14 cellular contexts compared by ENCODE assay signal in genomic region chr20:32238483-32239425, GRCh38.
"Had no signal": no experiment of that assay in that cellular context is flagged by ENCODE, and none has a peak within 500 bp of the region (broad histone marks: within the 10 kb centered on the region; RNA-seq: fewer than 3 reads in every experiment).

No MANE protein-coding gene starts in this region.

- H3K27me3 ChIP-seq: cardiac muscle cell, gastroesophageal sphincter, pancreas had no signal

- H3K36me3 ChIP-seq: cardiac muscle cell had no signal

- FAIRE-seq: colon, keratinocyte, pancreas, urothelium cell line had no signal

- H3K4me1 ChIP-seq: gastroesophageal sphincter had no signal

- ATAC-seq: activated T-cell treated with anti-CD3 and anti-CD28 coated beads, Interleukin-2, amount 50 U/mL, for 72 hours; gastroesophageal sphincter; pancreas; stimulated activated naive CD8-positive, alpha-beta T cell treated with anti-CD3 and anti-CD28 coated beads, Interleukin-15, amount 100 ng/mL, for 72 hours had no signal

- H3K27ac ChIP-seq: cardiac muscle cell, gastroesophageal sphincter, pancreas, thoracic aorta had no signal

- DNase-seq: activated B cell treated with CpG ODN at 0.5 μM for 24 hours; activated CD4-positive, alpha-beta T cell treated with anti-CD3 and anti-CD28 coated beads, Interleukin-2, amount 50 U/mL, for 1 hour; activated T-cell treated with anti-CD3 and anti-CD28 coated beads, Interleukin-2, amount 50 U/mL, for 72 hours; effector CD4-positive, alpha-beta T cell; pancreas; stimulated activated CD4-positive, alpha-beta T cell treated with anti-CD3 and anti-CD28 coated beads, Interleukin-4, amount 100 ng/mL, for 4 hours; stimulated activated naive CD8-positive, alpha-beta T cell treated with anti-CD3 and anti-CD28 coated beads, Interleukin-15, amount 100 ng/mL, for 72 hours; T-helper 1 cell had no signal

- H3K9me3 ChIP-seq: gastroesophageal sphincter, pancreas, thoracic aorta had no signal

- H3K4me3 ChIP-seq: cardiac muscle cell, gastroesophageal sphincter, pancreas, thoracic aorta had no signal
